15 cellular contexts compared by ENCODE assay signal in the genomic region with DNA sequence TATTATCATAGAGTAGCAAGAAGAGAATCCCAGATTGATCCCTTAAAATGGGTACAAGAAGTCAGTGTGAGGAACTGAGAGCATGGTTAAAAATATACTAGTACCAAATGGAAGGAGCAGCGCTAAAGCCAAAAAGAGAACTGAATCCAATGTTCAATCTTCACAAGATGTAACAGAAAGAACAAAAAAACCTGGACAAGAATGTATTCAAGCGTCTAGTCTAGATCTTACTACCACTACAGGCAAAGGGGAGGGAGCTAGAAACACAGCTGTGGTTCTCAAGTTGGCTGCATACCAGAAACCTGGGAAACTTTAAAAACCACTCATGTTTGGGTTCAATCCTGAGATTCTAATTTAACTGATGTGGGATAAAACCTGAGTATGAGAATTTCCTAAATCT. TPM values are rescaled to one million over a fixed set of nuclear protein-coding genes. Genes with fewer than 3 reads are reported as not detected.
A peak's percentile ranks its signal among the peaks of the same experiment; 100 is the strongest.
DNase-seq lines count a peak whose midpoint lies in the region; ATAC-seq and TF ChIP-seq lines count a peak whose summit lies in the region.
"Had no signal": no experiment of that assay in that cellular context is flagged by ENCODE, and none has a peak within 500 bp of the region (broad histone marks: within the 10 kb centered on the region; RNA-seq: fewer than 3 reads in every experiment).

No MANE protein-coding gene starts in this region.

- intact Hi-C loops in sigmoid colon (cut with DNase I) (no loop called here), Caco-2 (cut with micrococcal nuclease; ENCODE audit: unreplicated experiment) (no loop called here)

- no peaks in the 10 kb centered on the region for H3K27me3 Mint-ChIP-seq in stimulated activated memory B cell treated with anti-CD40 and anti-IgM and Interleukin-4, amounts not matched to agents 10 μg/mL and 1 μg/mL and 100 μg/mL, for 72 hours
- H3K27me3 Mint-ChIP-seq in Caco-2 (ENCODE audit: insufficient read depth, unreplicated experiment) = no peaks in the 10 kb centered on the region
- H3K27me3 Mint-ChIP-seq: activated naive CD4-positive, alpha-beta T cell treated with anti-CD3 and anti-CD28 coated beads, Interleukin-2, amount 50 U/mL, for 24 hours; IgD-negative memory B cell; stimulated activated naive CD8-positive, alpha-beta T cell treated with anti-CD3 and anti-CD28 coated beads, Interleukin-15, Interleukin-2, amounts not matched to agents 100 ng/mL and 50 ng/mL, for 24 hours had no signal

- H3K27ac ChIP-seq in OCI-LY3 (ENCODE audit: low read length) = peak overlapping the region; percentile 32
- no peak overlapping the region for H3K27ac ChIP-seq in sigmoid colon

- H3K27me3 ChIP-seq in OCI-LY3 (ENCODE audit: low read depth, low read length) (no peaks in the 10 kb centered on the region), sigmoid colon (no peaks in the 10 kb centered on the region), Caco-2 (replicated peaks; ENCODE audit: control insufficient read depth, insufficient read depth, low read length) (no peaks in the 10 kb centered on the region)

- H3K36me3 ChIP-seq in OCI-LY3 (replicated peaks; ENCODE audit: low read depth, low read length) = peaks cover 40% of the 10 kb centered on the region
- no peaks in the 10 kb centered on the region for H3K36me3 ChIP-seq in sigmoid colon
- no peaks in the 10 kb centered on the region for H3K36me3 ChIP-seq in Caco-2 (ENCODE audit: control insufficient read depth, insufficient read depth, low read length)

- peak; percentile 54 for ATAC-seq in GM18907 (IDR thresholded peaks at IDR 0.05; ENCODE audit: unreplicated experiment)
- peak; percentile 59 for ATAC-seq in HG02884 (IDR thresholded peaks at IDR 0.05; ENCODE audit: unreplicated experiment)
- ATAC-seq in stimulated activated memory B cell treated with anti-CD40 and anti-IgM and Interleukin-4, amounts not matched to agents 10 μg/mL and 1 μg/mL and 100 μg/mL, for 72 hours = peak; percentile 79
- ATAC-seq: natural killer cell had no signal

- no peak for TF ChIP-seq POLR2A in sigmoid colon (IDR thresholded peaks at IDR 0.05)

- H3K4me1 ChIP-seq in OCI-LY3 (ENCODE audit: low read length) (peaks cover 20% of the 10 kb centered on the region), sigmoid colon (no peaks in the 10 kb centered on the region), Caco-2 (no peaks in the 10 kb centered on the region)

- DNase-seq in sigmoid colon (no peak), Caco-2 (no peak), NCI-H2196 (lab: John Stamatoyannopoulos, UW; ENCODE audit: unreplicated experiment) (no peak)
- DNase-seq: activated CD4-positive, alpha-beta T cell treated with anti-CD3 and anti-CD28 coated beads for 48 hours; H9; natural killer cell; NCI-H226; stimulated activated CD4-positive, alpha-beta T cell treated with anti-CD3 and anti-CD28 coated beads, Interleukin-15, amount 100 ng/mL, for 24 hours had no signal

- CTCF ChIA-PET in Caco-2 (lab: Charles Lee) = no interaction called here

- H3K4me3 Mint-ChIP-seq in stimulated activated memory B cell treated with anti-CD40 and anti-IgM and Interleukin-4, amounts not matched to agents 10 μg/mL and 1 μg/mL and 100 μg/mL, for 72 hours = no peak overlapping the region
- H3K4me3 Mint-ChIP-seq in Caco-2 (ENCODE audit: unreplicated experiment) = no peak overlapping the region
- H3K4me3 Mint-ChIP-seq: activated naive CD4-positive, alpha-beta T cell treated with anti-CD3 and anti-CD28 coated beads, Interleukin-2, amount 50 U/mL, for 24 hours; H9; natural killer cell; stimulated activated naive CD8-positive, alpha-beta T cell treated with anti-CD3 and anti-CD28 coated beads, Interleukin-15, Interleukin-2, amounts not matched to agents 100 ng/mL and 50 ng/mL, for 24 hours had no signal

- H3K36me3 Mint-ChIP-seq in stimulated activated memory B cell treated with anti-CD40 and anti-IgM and Interleukin-4, amounts not matched to agents 10 μg/mL and 1 μg/mL and 100 μg/mL, for 72 hours = peaks cover 69% of the 10 kb centered on the region
- no peaks in the 10 kb centered on the region for H3K36me3 Mint-ChIP-seq in Caco-2 (ENCODE audit: insufficient read depth, unreplicated experiment)

- H3K9me3 Mint-ChIP-seq in stimulated activated memory B cell treated with anti-CD40 and anti-IgM and Interleukin-4, amounts not matched to agents 10 μg/mL and 1 μg/mL and 100 μg/mL, for 72 hours = no peaks in the 10 kb centered on the region
- no peaks in the 10 kb centered on the region for H3K9me3 Mint-ChIP-seq in Caco-2 (ENCODE audit: unreplicated experiment)
- H3K9me3 Mint-ChIP-seq: activated naive CD4-positive, alpha-beta T cell treated with anti-CD3 and anti-CD28 coated beads, Interleukin-2, amount 50 U/mL, for 24 hours; H9; natural killer cell; stimulated activated naive CD8-positive, alpha-beta T cell treated with anti-CD3 and anti-CD28 coated beads, Interleukin-15, Interleukin-2, amounts not matched to agents 100 ng/mL and 50 ng/mL, for 24 hours had no signal

- no peak overlapping the region for H2AFZ ChIP-seq in OCI-LY3 (ENCODE audit: low read depth, low read length)

- H3K79me2 ChIP-seq in OCI-LY3 (ENCODE audit: low read length) = peaks cover 40% of the 10 kb centered on the region

- H3K9me3 ChIP-seq in OCI-LY3 (ENCODE audit: insufficient read depth, low read length) (no peaks in the 10 kb centered on the region), sigmoid colon (no peaks in the 10 kb centered on the region), Caco-2 (no peaks in the 10 kb centered on the region)

- peaks cover 30% of the 10 kb centered on the region for H3K4me1 Mint-ChIP-seq in stimulated activated memory B cell treated with anti-CD40 and anti-IgM and Interleukin-4, amounts not matched to agents 10 μg/mL and 1 μg/mL and 100 μg/mL, for 72 hours
- peaks cover 5% of the 10 kb centered on the region for H3K4me1 Mint-ChIP-seq in Caco-2 (ENCODE audit: low read depth, unreplicated experiment)
- H3K4me1 Mint-ChIP-seq: H9 had no signal

- H3K9ac ChIP-seq in OCI-LY3 (ENCODE audit: low read length) = no peak overlapping the region

- peak overlapping the region; percentile 45 for H3K4me2 ChIP-seq in OCI-LY3 (ENCODE audit: low read length)

- H4K20me1 ChIP-seq in OCI-LY3 (ENCODE audit: insufficient read depth, low read length) = peaks cover 47% of the 10 kb centered on the region

- TF ChIP-seq EP300 in sigmoid colon (IDR thresholded peaks at IDR 0.05) = no peak

- TF ChIP-seq CTCF in OCI-LY3 (IDR thresholded peaks at IDR 0.05; ENCODE audit: low read depth, low read length) (no peak), sigmoid colon (IDR thresholded peaks at IDR 0.05) (no peak), Caco-2 (IDR thresholded peaks at IDR 0.05; ENCODE audit: insufficient read depth in 1 of 2, low read depth in 1 of 2, low read length in 1 of 2, severe bottlenecking in 1 of 2, unreplicated experiment in 1 of 2) (no peak)

- H3K4me3 ChIP-seq in OCI-LY3 (ENCODE audit: low read length) (peak overlapping the region; percentile 2; the same call in 1 of the 2 replicates), sigmoid colon (no peak overlapping the region), Caco-2 (ENCODE audit: low read depth, low read length) (no peak overlapping the region)

- POLR2A ChIA-PET in Caco-2 (lab: Charles Lee) = no interaction called here

- peak overlapping the region; percentile 52 for H3K27ac Mint-ChIP-seq in stimulated activated memory B cell treated with anti-CD40 and anti-IgM and Interleukin-4, amounts not matched to agents 10 μg/mL and 1 μg/mL and 100 μg/mL, for 72 hours
- H3K27ac Mint-ChIP-seq in Caco-2 (ENCODE audit: unreplicated experiment) = no peak overlapping the region
- H3K27ac Mint-ChIP-seq: activated naive CD4-positive, alpha-beta T cell treated with anti-CD3 and anti-CD28 coated beads, Interleukin-2, amount 50 U/mL, for 24 hours; natural killer cell; stimulated activated naive CD8-positive, alpha-beta T cell treated with anti-CD3 and anti-CD28 coated beads, Interleukin-15, Interleukin-2, amounts not matched to agents 100 ng/mL and 50 ng/mL, for 24 hours had no signal

- WGBS in sigmoid colon, 2 donors = 70 to 87% methylated on average over 2 of the region's 2 CpGs

- no TSS peak for BruUV-seq in Caco-2 (replicated peaks; lab: Mats Ljungman, UMichigan)

RNA-seq across cellular contexts. Expression of a gene that starts 57.5 kb away (rescaled TPM):
- total RNA-seq in sigmoid colon (10 to 100 TPM; 30.0 to 36.6 (median 31.8) TPM), Caco-2 (2022) (16.2 and 16.7 TPM in 2 replicates)
- polyA plus RNA-seq in sigmoid colon = 1 to 10 TPM; 5.5 to 8.1 (median 6.6) TPM

RNA-seq across cellular contexts. Expression of a gene that starts 57.5 kb away (rescaled TPM):
- total RNA-seq in sigmoid colon (10 to 100 TPM in 1 of 4 donors, 1 to 10 TPM in 3; 1.2 to 18.8 (median 7.0) TPM), Caco-2 (2022) (not detected in 2 replicates)
- 1 to 10 TPM in 2 of 3 donors, under 1 TPM in 1; 0.60 to 2.5 (median 1.2) TPM for polyA plus RNA-seq in sigmoid colon
